Comparison of ENCODE assay signal across 16 cellular contexts in the genomic region with DNA sequence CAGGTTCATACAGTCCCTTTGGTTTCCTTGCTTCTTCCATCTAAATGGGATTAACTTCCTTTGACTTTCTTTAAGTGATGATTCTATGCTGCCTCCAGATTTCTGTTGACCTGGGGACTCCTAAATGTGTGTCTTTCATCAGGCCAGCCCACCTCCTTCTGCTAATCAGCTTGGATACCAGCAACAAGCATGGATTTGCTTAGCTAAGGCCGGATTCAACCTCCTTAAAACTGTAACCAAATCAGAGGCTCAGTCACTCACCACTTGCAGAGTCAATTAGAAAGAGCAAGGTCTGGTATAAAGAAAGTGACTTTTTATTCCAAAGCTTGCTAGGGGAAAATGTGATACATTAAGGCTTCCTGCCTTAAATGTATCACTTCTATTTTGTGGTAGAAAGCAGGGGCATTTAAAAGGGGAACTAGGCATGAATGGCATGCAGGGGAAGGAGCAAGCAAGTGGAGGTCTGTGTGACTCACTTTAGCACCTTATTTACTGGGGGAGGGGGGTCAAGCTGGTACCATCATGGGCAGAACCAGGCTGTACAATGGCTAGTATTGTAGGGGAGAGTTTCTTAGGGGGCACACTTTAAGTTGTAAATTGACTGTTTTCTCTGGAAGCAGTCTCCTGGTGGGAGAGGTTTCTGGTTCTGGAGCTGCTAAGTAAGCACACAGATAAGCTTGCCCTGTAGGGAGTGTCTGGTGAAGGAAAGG.
A peak's percentile ranks its signal among the peaks of the same experiment; 100 is the strongest.
DNase-seq lines count a peak whose midpoint lies in the region; ATAC-seq, FAIRE-seq and TF ChIP-seq lines count a peak whose summit lies in the region.
"Had no signal": no experiment of that assay in that cellular context is flagged by ENCODE, and none has a peak within 500 bp of the region (broad histone marks: within the 10 kb centered on the region; RNA-seq: fewer than 3 reads in every experiment).

No MANE protein-coding gene starts in this region.

- no peak overlapping the region for H3K4me3 ChIP-seq in NB4 (ENCODE audit: low read depth, low read length)
- H3K4me3 ChIP-seq in endodermal cell (ENCODE audit: low read length): peak overlapping the region; percentile 26
- no peak overlapping the region for H3K4me3 ChIP-seq in kidney (ENCODE audit: low read length in 2 of 2)
- H3K4me3 ChIP-seq: ascending aorta, heart right ventricle had no signal

- no peak overlapping the region for H3K4me3 Mint-ChIP-seq in activated naive CD8-positive, alpha-beta T cell treated with anti-CD3 and anti-CD28 coated beads, Interleukin-2, amount 50 U/mL, for 24 hours
- no peak overlapping the region for H3K4me3 Mint-ChIP-seq in activated naive CD8-positive, alpha-beta T cell treated with anti-CD3 and anti-CD28 coated beads for 36 hours
- H3K4me3 Mint-ChIP-seq in endodermal cell: peak overlapping the region; percentile 27
- no peak overlapping the region for H3K4me3 Mint-ChIP-seq in activated CD8-positive, alpha-beta memory T cell treated with anti-CD3 and anti-CD28 coated beads, Interleukin-2, amount 10 ng/mL, durations not matched to agents 7 days and 5 days
- H3K4me3 Mint-ChIP-seq: effector memory CD8-positive, alpha-beta T cell had no signal

- ATAC-seq in activated naive CD8-positive, alpha-beta T cell treated with anti-CD3 and anti-CD28 coated beads, Interleukin-2, amount 50 U/mL, for 24 hours: peak; percentile 88
- no peak for ATAC-seq in GM19324 (IDR thresholded peaks at IDR 0.05; ENCODE audit: low FRiP score, unreplicated experiment)
- ATAC-seq in activated CD8-positive, alpha-beta memory T cell treated with anti-CD3 and anti-CD28 coated beads, Interleukin-2, amount 10 ng/mL, durations not matched to agents 7 days and 5 days: no peak
- no peak for ATAC-seq in HG02763 (IDR thresholded peaks at IDR 0.05; ENCODE audit: unreplicated experiment)
- ATAC-seq: effector memory CD8-positive, alpha-beta T cell; heart right ventricle had no signal

- no peaks in the 10 kb centered on the region for H3K9me3 Mint-ChIP-seq in activated naive CD8-positive, alpha-beta T cell treated with anti-CD3 and anti-CD28 coated beads, Interleukin-2, amount 50 U/mL, for 24 hours
- no peaks in the 10 kb centered on the region for H3K9me3 Mint-ChIP-seq in activated naive CD8-positive, alpha-beta T cell treated with anti-CD3 and anti-CD28 coated beads for 36 hours
- H3K9me3 Mint-ChIP-seq in endodermal cell: no peaks in the 10 kb centered on the region
- no peaks in the 10 kb centered on the region for H3K9me3 Mint-ChIP-seq in activated CD8-positive, alpha-beta memory T cell treated with anti-CD3 and anti-CD28 coated beads, Interleukin-2, amount 10 ng/mL, durations not matched to agents 7 days and 5 days (ENCODE audit: low read depth)
- H3K9me3 Mint-ChIP-seq: effector memory CD8-positive, alpha-beta T cell had no signal

- TF ChIP-seq CTCF in NB4 (IDR thresholded peaks at IDR 0.05; ENCODE audit: low read depth, low read length): no peak
- no peak for TF ChIP-seq CTCF in endodermal cell (conservative IDR thresholded peaks at IDR 0.05)
- no peak for TF ChIP-seq CTCF in kidney (IDR thresholded peaks at IDR 0.05; ENCODE audit: borderline replicate concordance, extremely low read depth, insufficient read depth)

- H3K27me3 ChIP-seq in endodermal cell (ENCODE audit: control insufficient read depth, insufficient read depth, low read length, poor library complexity, severe bottlenecking): no peaks in the 10 kb centered on the region
- H3K27me3 ChIP-seq: ascending aorta, heart right ventricle had no signal

- CTCF ChIA-PET in activated CD8-positive, alpha-beta memory T cell treated with anti-CD3 and anti-CD28 coated beads, Interleukin-2, amount 10 ng/mL, durations not matched to agents 7 days and 5 days (lab: Charles Lee): no interaction called here

- TF ChIP-seq POLR2A in NB4 (IDR thresholded peaks at IDR 0.05; ENCODE audit: extremely low read depth, insufficient read length): no peak

- no peaks in the 10 kb centered on the region for H3K9me3 ChIP-seq in endodermal cell (ENCODE audit: control insufficient read depth, low read length)
- no peaks in the 10 kb centered on the region for H3K9me3 ChIP-seq in kidney (ENCODE audit: control insufficient read depth in 1 of 2, low read length in 2 of 2)
- H3K9me3 ChIP-seq: ascending aorta, heart right ventricle had no signal

- peaks cover 15% of the 10 kb centered on the region for H3K4me1 ChIP-seq in endodermal cell (ENCODE audit: control insufficient read depth, insufficient read depth, low read length)
- H3K4me1 ChIP-seq in kidney (ENCODE audit: control insufficient read depth in 1 of 2, insufficient read depth in 1 of 2, low read depth in 1 of 2, low read length in 2 of 2): no peaks in the 10 kb centered on the region
- H3K4me1 ChIP-seq: ascending aorta had no signal

- H3K27ac ChIP-seq in endodermal cell (ENCODE audit: low read depth, low read length): peak overlapping the region; percentile 39
- H3K27ac ChIP-seq in kidney (ENCODE audit: low read depth in 2 of 2, low read length in 2 of 2): no peak overlapping the region
- H3K27ac ChIP-seq: ascending aorta, heart right ventricle, KMS-11, RWPE1 had no signal

- no peak for FAIRE-seq in kidney (lab: Jason Lieb, UNC)
- FAIRE-seq: TTC549 had no signal

- DNase-seq in activated naive CD8-positive, alpha-beta T cell treated with anti-CD3 and anti-CD28 coated beads, Interleukin-2, amount 50 U/mL, for 24 hours: no peak
- no peak for DNase-seq in activated naive CD8-positive, alpha-beta T cell treated with anti-CD3 and anti-CD28 coated beads for 36 hours
- DNase-seq in NB4 (ENCODE audit: low read depth): peak; percentile 36
- peak; percentile 75 for DNase-seq in endodermal cell
- DNase-seq in activated CD8-positive, alpha-beta memory T cell treated with anti-CD3 and anti-CD28 coated beads, Interleukin-2, amount 10 ng/mL, durations not matched to agents 7 days and 5 days: no peak
- DNase-seq in kidney: no peak
- DNase-seq: activated T-cell treated with anti-CD3 and anti-CD28 coated beads, Interleukin-2, amount 50 U/mL, for 1 hour; DMS153; effector memory CD8-positive, alpha-beta T cell; heart right ventricle had no signal

- intact Hi-C loops in kidney (cut with DNase I): no loop called here

- no peaks in the 10 kb centered on the region for H3K36me3 Mint-ChIP-seq in activated naive CD8-positive, alpha-beta T cell treated with anti-CD3 and anti-CD28 coated beads, Interleukin-2, amount 50 U/mL, for 24 hours (ENCODE audit: low read depth)
- no peaks in the 10 kb centered on the region for H3K36me3 Mint-ChIP-seq in activated naive CD8-positive, alpha-beta T cell treated with anti-CD3 and anti-CD28 coated beads for 36 hours
- H3K36me3 Mint-ChIP-seq in endodermal cell (ENCODE audit: low read depth): no peaks in the 10 kb centered on the region
- no peaks in the 10 kb centered on the region for H3K36me3 Mint-ChIP-seq in activated CD8-positive, alpha-beta memory T cell treated with anti-CD3 and anti-CD28 coated beads, Interleukin-2, amount 10 ng/mL, durations not matched to agents 7 days and 5 days

- H3K4me1 Mint-ChIP-seq in activated naive CD8-positive, alpha-beta T cell treated with anti-CD3 and anti-CD28 coated beads, Interleukin-2, amount 50 U/mL, for 24 hours: peaks cover 7% of the 10 kb centered on the region
- peaks cover 2% of the 10 kb centered on the region for H3K4me1 Mint-ChIP-seq in activated naive CD8-positive, alpha-beta T cell treated with anti-CD3 and anti-CD28 coated beads for 36 hours
- peaks cover 25% of the 10 kb centered on the region for H3K4me1 Mint-ChIP-seq in endodermal cell
- no peaks in the 10 kb centered on the region for H3K4me1 Mint-ChIP-seq in activated CD8-positive, alpha-beta memory T cell treated with anti-CD3 and anti-CD28 coated beads, Interleukin-2, amount 10 ng/mL, durations not matched to agents 7 days and 5 days

- H3K27me3 Mint-ChIP-seq in activated naive CD8-positive, alpha-beta T cell treated with anti-CD3 and anti-CD28 coated beads, Interleukin-2, amount 50 U/mL, for 24 hours: no peaks in the 10 kb centered on the region
- H3K27me3 Mint-ChIP-seq in activated naive CD8-positive, alpha-beta T cell treated with anti-CD3 and anti-CD28 coated beads for 36 hours: no peaks in the 10 kb centered on the region
- H3K27me3 Mint-ChIP-seq in endodermal cell (ENCODE audit: insufficient read depth): no peaks in the 10 kb centered on the region
- no peaks in the 10 kb centered on the region for H3K27me3 Mint-ChIP-seq in activated CD8-positive, alpha-beta memory T cell treated with anti-CD3 and anti-CD28 coated beads, Interleukin-2, amount 10 ng/mL, durations not matched to agents 7 days and 5 days

- H3K9ac ChIP-seq in endodermal cell (ENCODE audit: extremely low read depth, low read length, poor library complexity, severe bottlenecking) (no peak overlapping the region), kidney (ENCODE audit: low read length in 2 of 2) (no peak overlapping the region)
- H3K9ac ChIP-seq: KMS-11 had no signal

- WGBS in endodermal cell (ENCODE audit: insufficient coverage in 1 of 2, insufficient read length in 1 of 2), 2 experiments: 61% methylated on average over 1 of the region's 1 CpG; no CpG with 5 or more reads in 1 of the 2 experiments

- H3K36me3 ChIP-seq in endodermal cell (ENCODE audit: control insufficient read depth, insufficient read depth, low read length) (no peaks in the 10 kb centered on the region), kidney (ENCODE audit: control insufficient read depth in 1 of 2, insufficient read depth in 2 of 2, low read length in 2 of 2) (no peaks in the 10 kb centered on the region)
- H3K36me3 ChIP-seq: ascending aorta, heart right ventricle had no signal

- no peak overlapping the region for H3K27ac Mint-ChIP-seq in activated naive CD8-positive, alpha-beta T cell treated with anti-CD3 and anti-CD28 coated beads, Interleukin-2, amount 50 U/mL, for 24 hours
- no peak overlapping the region for H3K27ac Mint-ChIP-seq in activated naive CD8-positive, alpha-beta T cell treated with anti-CD3 and anti-CD28 coated beads for 36 hours
- peak overlapping the region; percentile 85 for H3K27ac Mint-ChIP-seq in endodermal cell
- no peak overlapping the region for H3K27ac Mint-ChIP-seq in activated CD8-positive, alpha-beta memory T cell treated with anti-CD3 and anti-CD28 coated beads, Interleukin-2, amount 10 ng/mL, durations not matched to agents 7 days and 5 days
- H3K27ac Mint-ChIP-seq: effector memory CD8-positive, alpha-beta T cell had no signal

Comparison
In these comparisons a context has a peak if more than half of its experiments do, and no peak if none do; other contexts are left out.
1. DNase-seq: peak in NB4 (single experiment) and endodermal cell (single experiment); none in activated naive CD8-positive, alpha-beta T cell treated with anti-CD3 and anti-CD28 coated beads, Interleukin-2, amount 50 U/mL, for 24 hours (single experiment), activated naive CD8-positive, alpha-beta T cell treated with anti-CD3 and anti-CD28 coated beads for 36 hours (single experiment), activated CD8-positive, alpha-beta memory T cell treated with anti-CD3 and anti-CD28 coated beads, Interleukin-2, amount 10 ng/mL, durations not matched to agents 7 days and 5 days (single experiment) and kidney (single experiment).